2 cellular contexts compared by ENCODE assay signal in the genomic region with DNA sequence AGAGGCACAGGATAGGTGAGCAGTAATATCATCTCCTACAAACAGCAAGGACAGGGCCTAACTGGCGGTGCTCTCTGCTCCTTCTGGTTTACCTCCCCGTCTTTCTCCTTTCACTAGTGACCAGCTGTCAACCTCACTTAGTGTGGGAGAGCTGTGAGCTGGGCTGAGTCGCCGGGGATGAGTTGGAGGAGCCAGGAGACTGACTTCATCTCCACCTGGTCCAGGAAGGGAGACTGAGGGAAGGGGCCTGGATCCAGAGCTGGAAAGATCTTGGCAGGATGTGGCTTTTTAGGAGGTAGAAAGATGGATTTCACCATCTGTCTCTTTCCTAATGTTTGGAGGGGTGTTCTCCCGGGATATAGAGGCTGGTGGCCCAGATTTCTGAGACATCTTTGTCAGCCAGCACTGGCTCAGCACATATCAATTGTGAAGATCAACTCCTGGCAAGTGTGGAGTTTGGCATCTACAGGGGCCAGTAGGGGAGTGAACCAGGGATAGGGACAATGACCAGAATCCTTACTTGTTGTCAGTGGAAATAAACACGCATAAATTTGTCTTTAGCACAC.
TF ChIP-seq lines count a peak whose summit lies in the region.

No MANE protein-coding gene starts in this region.

TF ChIP-seq in SK-N-SH, 30 proteins besides CTCF, POLR2A, EP300 and RAD21 (continued from another document):
- TF ChIP-seq, protein P1, sequence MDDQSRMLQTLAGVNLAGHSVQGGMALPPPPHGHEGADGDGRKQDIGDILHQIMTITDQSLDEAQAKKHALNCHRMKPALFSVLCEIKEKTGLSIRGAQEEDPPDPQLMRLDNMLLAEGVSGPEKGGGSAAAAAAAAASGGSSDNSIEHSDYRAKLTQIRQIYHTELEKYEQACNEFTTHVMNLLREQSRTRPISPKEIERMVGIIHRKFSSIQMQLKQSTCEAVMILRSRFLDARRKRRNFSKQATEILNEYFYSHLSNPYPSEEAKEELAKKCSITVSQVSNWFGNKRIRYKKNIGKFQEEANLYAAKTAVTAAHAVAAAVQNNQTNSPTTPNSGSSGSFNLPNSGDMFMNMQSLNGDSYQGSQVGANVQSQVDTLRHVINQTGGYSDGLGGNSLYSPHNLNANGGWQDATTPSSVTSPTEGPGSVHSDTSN (IDR thresholded peaks at IDR 0.05): peak; percentile 64

TF ChIP-seq in SK-N-SH treated with all-trans-retinoic acid at 6 μM for 48 hours, 23 proteins besides CTCF, POLR2A, EP300 and RAD21 (continued from another document):
- no peak for TF ChIP-seq TOX (CRISPR knock-in tag; IDR thresholded peaks at IDR 0.05; ENCODE audit: borderline replicate concordance)
- no peak for TF ChIP-seq GLIS3 (CRISPR knock-in tag; IDR thresholded peaks at IDR 0.05)
- TF ChIP-seq CSDC2 (CRISPR knock-in tag; IDR thresholded peaks at IDR 0.05): no peak
- TF ChIP-seq ZNF8 (CRISPR knock-in tag; IDR thresholded peaks at IDR 0.05): no peak
- no peak for TF ChIP-seq ZFP3 (CRISPR knock-in tag; IDR thresholded peaks at IDR 0.05)
- no peak for TF ChIP-seq TCF4 (CRISPR knock-in tag; IDR thresholded peaks at IDR 0.05; ENCODE audit: borderline replicate concordance)
- TF ChIP-seq PPARA (CRISPR knock-in tag; IDR thresholded peaks at IDR 0.05; ENCODE audit: borderline replicate concordance): no peak
- TF ChIP-seq, protein P2, sequence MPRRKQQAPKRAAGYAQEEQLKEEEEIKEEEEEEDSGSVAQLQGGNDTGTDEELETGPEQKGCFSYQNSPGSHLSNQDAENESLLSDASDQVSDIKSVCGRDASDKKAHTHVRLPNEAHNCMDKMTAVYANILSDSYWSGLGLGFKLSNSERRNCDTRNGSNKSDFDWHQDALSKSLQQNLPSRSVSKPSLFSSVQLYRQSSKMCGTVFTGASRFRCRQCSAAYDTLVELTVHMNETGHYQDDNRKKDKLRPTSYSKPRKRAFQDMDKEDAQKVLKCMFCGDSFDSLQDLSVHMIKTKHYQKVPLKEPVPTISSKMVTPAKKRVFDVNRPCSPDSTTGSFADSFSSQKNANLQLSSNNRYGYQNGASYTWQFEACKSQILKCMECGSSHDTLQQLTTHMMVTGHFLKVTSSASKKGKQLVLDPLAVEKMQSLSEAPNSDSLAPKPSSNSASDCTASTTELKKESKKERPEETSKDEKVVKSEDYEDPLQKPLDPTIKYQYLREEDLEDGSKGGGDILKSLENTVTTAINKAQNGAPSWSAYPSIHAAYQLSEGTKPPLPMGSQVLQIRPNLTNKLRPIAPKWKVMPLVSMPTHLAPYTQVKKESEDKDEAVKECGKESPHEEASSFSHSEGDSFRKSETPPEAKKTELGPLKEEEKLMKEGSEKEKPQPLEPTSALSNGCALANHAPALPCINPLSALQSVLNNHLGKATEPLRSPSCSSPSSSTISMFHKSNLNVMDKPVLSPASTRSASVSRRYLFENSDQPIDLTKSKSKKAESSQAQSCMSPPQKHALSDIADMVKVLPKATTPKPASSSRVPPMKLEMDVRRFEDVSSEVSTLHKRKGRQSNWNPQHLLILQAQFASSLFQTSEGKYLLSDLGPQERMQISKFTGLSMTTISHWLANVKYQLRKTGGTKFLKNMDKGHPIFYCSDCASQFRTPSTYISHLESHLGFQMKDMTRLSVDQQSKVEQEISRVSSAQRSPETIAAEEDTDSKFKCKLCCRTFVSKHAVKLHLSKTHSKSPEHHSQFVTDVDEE (CRISPR knock-in tag; IDR thresholded peaks at IDR 0.05): no peak
- TF ChIP-seq ARNTL (CRISPR knock-in tag; IDR thresholded peaks at IDR 0.05; ENCODE audit: borderline replicate concordance, low read depth): no peak
